8 cellular contexts compared by ENCODE assay signal in genomic region chr2:86719637-86720540, GRCh38. TPM values are rescaled to one million over a fixed set of nuclear protein-coding genes. Genes with fewer than 3 reads are reported as not detected.
DNase-seq lines count a peak whose midpoint lies in the region; ATAC-seq and TF ChIP-seq lines count a peak whose summit lies in the region.
"Not testable (repeated sequence)": the region's sequence is repeated elsewhere in the genome, so short reads cannot be mapped to it uniquely, and the experiment has no call there.

A gene with protein sequence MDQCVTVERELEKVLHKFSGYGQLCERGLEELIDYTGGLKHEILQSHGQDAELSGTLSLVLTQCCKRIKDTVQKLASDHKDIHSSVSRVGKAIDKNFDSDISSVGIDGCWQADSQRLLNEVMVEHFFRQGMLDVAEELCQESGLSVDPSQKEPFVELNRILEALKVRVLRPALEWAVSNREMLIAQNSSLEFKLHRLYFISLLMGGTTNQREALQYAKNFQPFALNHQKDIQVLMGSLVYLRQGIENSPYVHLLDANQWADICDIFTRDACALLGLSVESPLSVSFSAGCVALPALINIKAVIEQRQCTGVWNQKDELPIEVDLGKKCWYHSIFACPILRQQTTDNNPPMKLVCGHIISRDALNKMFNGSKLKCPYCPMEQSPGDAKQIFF (plus strand): TSS chr2:86720291. CDS start chr2:86720668, 377 bp downstream.

- WGBS in liver, result under 1% methylated on average over 79 of the region's 95 CpGs

- H3K4me1 Mint-ChIP-seq in activated CD8-positive, alpha-beta T cell treated with anti-CD3 and anti-CD28 coated beads for 36 hours (ENCODE audit: low read depth), result not testable (repeated sequence)

- H3K4me3 Mint-ChIP-seq in activated CD8-positive, alpha-beta T cell treated with anti-CD3 and anti-CD28 coated beads for 36 hours, result peak within 1 kb of the TSS; percentile 82

- H3K4me2 ChIP-seq in BLaER1 treated with 17β-estradiol and CSF1 and Interleukin-3, amounts not matched to agents 10 nM and 100 nM, result peak within 1 kb of the TSS; percentile 67 to 86 (median 75)

- peak within 1 kb of the TSS; percentile 81 for H3K27ac Mint-ChIP-seq in activated CD8-positive, alpha-beta T cell treated with anti-CD3 and anti-CD28 coated beads for 36 hours

- H3K27ac ChIP-seq in BLaER1 treated with 17β-estradiol and CSF1 and Interleukin-3, amounts not matched to agents 10 nM and 100 nM, result peak within 1 kb of the TSS; percentile 86 to 94 (median 92)
- peak within 1 kb of the TSS; percentile 80 to 97 (median 91) for H3K27ac ChIP-seq in dorsolateral prefrontal cortex
- H3K27ac ChIP-seq in liver (ENCODE audit: low read depth in 1 of 2, low read length in 2 of 2), result peak within 1 kb of the TSS; percentile 85 to 88

- not testable (repeated sequence) for H3K36me3 ChIP-seq in BLaER1 treated with 17β-estradiol and CSF1 and Interleukin-3, amounts not matched to agents 10 nM and 100 nM; liver (ENCODE audit: control insufficient read depth in 4 of 4, insufficient read depth in 3 of 4, low read depth in 1 of 4, low read length in 3 of 4)

- peaks cover 0 to 14% (median 4%) of the 10 kb centered on the region in 10 experiments; a peak in 18 of 20 replicates for H3K4me1 ChIP-seq in BLaER1 treated with 17β-estradiol and CSF1 and Interleukin-3, amounts not matched to agents 10 nM and 100 nM
- not testable (repeated sequence) for H3K4me1 ChIP-seq in liver (ENCODE audit: control insufficient read depth in 4 of 4, insufficient read depth in 4 of 4, low read length in 3 of 4)

- not testable (repeated sequence) for H3K27me3 ChIP-seq in BLaER1 treated with 17β-estradiol and CSF1 and Interleukin-3, amounts not matched to agents 10 nM and 100 nM; dorsolateral prefrontal cortex; liver (ENCODE audit: control insufficient read depth in 4 of 4, insufficient read depth in 4 of 4, low read length in 3 of 4)

- H3K36me3 Mint-ChIP-seq in activated CD8-positive, alpha-beta T cell treated with anti-CD3 and anti-CD28 coated beads for 36 hours (ENCODE audit: low read depth), result not testable (repeated sequence)

- H4K20me1 ChIP-seq in BLaER1 treated with 17β-estradiol and CSF1 and Interleukin-3, amounts not matched to agents 10 nM and 100 nM, result peaks cover 0 to 16% (median 7%) of the 10 kb centered on the region in 11 experiments; a peak in 13 of 22 replicates

- H3K4me3 ChIP-seq in BLaER1 treated with 17β-estradiol and CSF1 and Interleukin-3, amounts not matched to agents 10 nM and 100 nM, result peak within 1 kb of the TSS; percentile 75 to 86 (median 81)
- peak within 1 kb of the TSS; percentile 41 to 86 (median 72) for H3K4me3 ChIP-seq in dorsolateral prefrontal cortex
- H3K4me3 ChIP-seq in liver (ENCODE audit: low read depth in 1 of 3, low read length in 3 of 3), result peak within 1 kb of the TSS; percentile 32 to 67 (median 64)

- ATAC-seq in GM19351 (IDR thresholded peaks at IDR 0.05; ENCODE audit: unreplicated experiment), result peak; percentile 85
- ATAC-seq in HG03469 (IDR thresholded peaks at IDR 0.05; ENCODE audit: unreplicated experiment), result peak; percentile 85
- peak; percentile 91 for ATAC-seq in activated CD8-positive, alpha-beta T cell treated with anti-CD3 and anti-CD28 coated beads for 36 hours

- H3K27me3 Mint-ChIP-seq in activated CD8-positive, alpha-beta T cell treated with anti-CD3 and anti-CD28 coated beads for 36 hours, result not testable (repeated sequence)

- CTCF ChIA-PET in activated CD8-positive, alpha-beta T cell treated with anti-CD3 and anti-CD28 coated beads for 36 hours (lab: Charles Lee), result not testable (repeated sequence)

- intact Hi-C loops in activated CD8-positive, alpha-beta T cell treated with anti-CD3 and anti-CD28 coated beads for 36 hours (cut with micrococcal nuclease); dorsolateral prefrontal cortex (cut with DNase I): not testable (repeated sequence)

- not testable (repeated sequence) for TF ChIP-seq CTCF in activated CD8-positive, alpha-beta T cell treated with anti-CD3 and anti-CD28 coated beads for 36 hours (IDR thresholded peaks at IDR 0.05); liver (IDR thresholded peaks at IDR 0.05; ENCODE audit: low read depth, low read length, missing input control)
- TF ChIP-seq CTCF in dorsolateral prefrontal cortex (IDR thresholded peaks at IDR 0.05 in 54 of 56, conservative IDR thresholded peaks at IDR 0.05 in 2 of 56; ENCODE audit: low read depth in 1 of 56, partially characterized antibody in 56 of 56), result peak in 5 of 56 donors; percentile 12 to 23 (median 16)

- POLR2A ChIA-PET in activated CD8-positive, alpha-beta T cell treated with anti-CD3 and anti-CD28 coated beads for 36 hours (lab: Charles Lee), result not testable (repeated sequence)

- DNase-seq in NK-92 (lab: John Stamatoyannopoulos, UW; ENCODE audit: unreplicated experiment) (peak; percentile 80), dorsolateral prefrontal cortex (peak; percentile 78 to 93 (median 90))
- DNase-seq in activated CD8-positive, alpha-beta T cell treated with anti-CD3 and anti-CD28 coated beads for 36 hours, result peak; percentile 94
- peak; percentile 88 for DNase-seq in stimulated activated CD4-positive, alpha-beta T cell treated with anti-CD3 and anti-CD28 coated beads, Interleukin-2, amount 100 ng/mL, for 4 hours (ENCODE audit: low read depth)

- not testable (repeated sequence) for H3K9me3 ChIP-seq in BLaER1 treated with 17β-estradiol and CSF1 and Interleukin-3, amounts not matched to agents 10 nM and 100 nM (replicated peaks in 1 of 11); liver (ENCODE audit: control insufficient read depth in 4 of 4, low read length in 3 of 4)

- not testable (repeated sequence) for H3K9me3 Mint-ChIP-seq in activated CD8-positive, alpha-beta T cell treated with anti-CD3 and anti-CD28 coated beads for 36 hours

- not testable (repeated sequence) for TF ChIP-seq RAD21 in liver (IDR thresholded peaks at IDR 0.05)

- peak within 1 kb of the TSS; percentile 90 to 95 (median 92) for H3K9ac ChIP-seq in BLaER1 treated with 17β-estradiol and CSF1 and Interleukin-3, amounts not matched to agents 10 nM and 100 nM
- H3K9ac ChIP-seq in liver (ENCODE audit: low read depth in 1 of 2, low read length in 2 of 2), result peak within 1 kb of the TSS; percentile 25 to 67

TF ChIP-seq in liver, 16 proteins besides CTCF, POLR2A, EP300 and RAD21:
- TF ChIP-seq, protein P1, sequence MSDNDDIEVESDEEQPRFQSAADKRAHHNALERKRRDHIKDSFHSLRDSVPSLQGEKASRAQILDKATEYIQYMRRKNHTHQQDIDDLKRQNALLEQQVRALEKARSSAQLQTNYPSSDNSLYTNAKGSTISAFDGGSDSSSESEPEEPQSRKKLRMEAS (IDR thresholded peaks at IDR 0.05), result peak; percentile 19
- TF ChIP-seq GABPA (IDR thresholded peaks at IDR 0.05 in 1 of 2, conservative IDR thresholded peaks at IDR 0.05 in 1 of 2) (peak in 1 of 2 donors; percentile 26), SP1 (IDR thresholded peaks at IDR 0.05) (peak; percentile 78), YY1 (IDR thresholded peaks at IDR 0.05) (peak; percentile 25)

RNA-seq across cellular contexts. Expression of the gene that starts here (rescaled TPM):
- 10 to 100 TPM; 56.5 to 57.3 TPM for total RNA-seq in activated CD8-positive, alpha-beta T cell treated with anti-CD3 and anti-CD28 coated beads for 36 hours
- total RNA-seq in dorsolateral prefrontal cortex (10 to 100 TPM; 37.4 to 76.2 (median 58.6) TPM), liver (10 to 100 TPM; 48.3 to 74.5 TPM)
- 10 to 100 TPM in 1 of 2 donors, 1 to 10 TPM in 1; 8.8 to 10.1 TPM for polyA plus RNA-seq in liver

Comparison
In these comparisons a context has a peak if more than half of its experiments do, and no peak if none do; other contexts are left out.
1. Peak in every context shown above with its lines: DNase-seq, ATAC-seq, H3K4me3 ChIP-seq and H3K27ac ChIP-seq.